Comparison of ENCODE assay signal across 44 cellular contexts in the genomic region with DNA sequence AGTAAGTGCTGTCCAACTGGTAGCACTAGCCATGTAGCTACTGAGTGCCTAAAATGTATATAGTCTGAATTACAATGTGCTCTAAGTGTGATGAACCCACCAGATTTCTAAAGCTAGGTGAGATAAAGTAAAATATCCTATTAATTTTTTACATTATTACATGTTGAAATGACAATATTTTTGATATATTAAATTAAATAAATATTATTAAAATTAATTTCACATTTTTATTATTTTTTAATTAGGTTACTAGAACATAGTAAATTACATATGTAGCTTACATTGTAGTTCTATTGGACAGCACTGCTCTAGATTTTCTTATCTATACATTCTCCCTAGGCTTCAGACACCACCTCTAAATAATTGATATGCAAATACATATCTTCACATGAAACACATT. TPM values are rescaled to one million over a fixed set of nuclear protein-coding genes. Genes with fewer than 3 reads are reported as not detected.
"Had no signal": no experiment of that assay in that cellular context is flagged by ENCODE, and none has a peak within 500 bp of the region (broad histone marks: within the 10 kb centered on the region; RNA-seq: fewer than 3 reads in every experiment).

No MANE protein-coding gene starts in this region.

- FAIRE-seq: astrocyte, bronchial epithelial cell had no signal

- H3K27me3 Mint-ChIP-seq: activated naive CD8-positive, alpha-beta T cell treated with anti-CD3 and anti-CD28 coated beads, Interleukin-2, amount 50 U/mL, for 24 hours; activated T-cell treated with anti-CD3 and anti-CD28 coated beads, Interleukin-2, amount 50 U/mL, for 24 hours; activated T-helper 17 cell treated with anti-CD3 and anti-CD28 coated beads, Interleukin-2, amount 50 U/mL, for 72 hours; brain; central memory CD8-positive, alpha-beta T cell had no signal

- H3K4me3 Mint-ChIP-seq: activated naive CD4-positive, alpha-beta T cell treated with anti-CD3 and anti-CD28 coated beads for 36 hours; activated naive CD4-positive, alpha-beta T cell treated with anti-CD3 and anti-CD28 coated beads, Interleukin-2, amount 10 ng/mL, durations not matched to agents 7 days and 5 days; activated naive CD4-positive, alpha-beta T cell treated with anti-CD3 and anti-CD28 coated beads, Interleukin-2, amount 50 U/mL, for 24 hours; activated naive CD8-positive, alpha-beta T cell; activated naive CD8-positive, alpha-beta T cell treated with anti-CD3 and anti-CD28 coated beads for 36 hours; activated naive CD8-positive, alpha-beta T cell treated with anti-CD3 and anti-CD28 coated beads, Interleukin-2, amount 10 ng/mL, durations not matched to agents 7 days and 5 days; activated naive CD8-positive, alpha-beta T cell treated with anti-CD3 and anti-CD28 coated beads, Interleukin-2, amount 50 U/mL, for 24 hours; activated T-cell treated with anti-CD3 and anti-CD28 coated beads, Interleukin-2, amount 50 U/mL, for 24 hours; activated T-cell treated with anti-CD3 and anti-CD28 coated beads, Interleukin-2, amount 50 U/mL, for 4 hours; activated T-cell treated with anti-CD3 and anti-CD28 coated beads, Interleukin-2, amount 50 U/mL, for 72 hours; activated T-helper 1 cell treated with anti-CD3 and anti-CD28 coated beads, Interleukin-12 subunit alpha, Interleukin-12 subunit beta, Interleukin-2, Interleukin-4 antibody, amounts not matched to agents 30 ng/mL and 10 ng/mL and 1 ng/mL, durations not matched to agents 14 hours and 24 hours and 36 hours; activated T-helper 17 cell treated with anti-CD3 and anti-CD28 coated beads, Interleukin-2, amount 50 U/mL, for 72 hours; brain; central memory CD8-positive, alpha-beta T cell had no signal

- H3K36me3 ChIP-seq: adrenal gland, ascending aorta, brain microvascular endothelial cell, breast epithelium, cardiac muscle cell had no signal

- H3K36me3 Mint-ChIP-seq: activated naive CD4-positive, alpha-beta T cell treated with anti-CD3 and anti-CD28 coated beads, Interleukin-2, amount 10 ng/mL, durations not matched to agents 7 days and 5 days; activated naive CD4-positive, alpha-beta T cell treated with anti-CD3 and anti-CD28 coated beads, Interleukin-2, amount 50 U/mL, for 24 hours; activated naive CD4-positive, alpha-beta T cell treated with anti-CD3 and anti-CD28 coated beads, Interleukin-2, amount 50 U/mL, for 72 hours; activated naive CD8-positive, alpha-beta T cell; activated naive CD8-positive, alpha-beta T cell treated with anti-CD3 and anti-CD28 coated beads for 36 hours; brain had no signal

- H3K4me1 ChIP-seq: adrenal gland, ascending aorta, body of pancreas, breast epithelium had no signal

- DNase-seq: activated effector memory CD4-positive, alpha-beta T cell treated with anti-CD3 and anti-CD28 coated beads, Interleukin-2, amount 50 U/mL, for 16 hours; activated effector memory CD4-positive, alpha-beta T cell treated with Interleukin-2 at 50 U/mL for 16 hours; activated gamma-delta T cell; activated gamma-delta T cell treated with Interleukin-2 at 50 U/mL for 16 hours; activated naive CD4-positive, alpha-beta T cell; activated naive CD4-positive, alpha-beta T cell treated with anti-CD3 and anti-CD28 coated beads for 36 hours; activated naive CD4-positive, alpha-beta T cell treated with anti-CD3 and anti-CD28 coated beads, Interleukin-2, amount 10 ng/mL, durations not matched to agents 7 days and 5 days; activated naive CD4-positive, alpha-beta T cell treated with anti-CD3 and anti-CD28 coated beads, Interleukin-2, amount 50 U/mL, for 16 hours; activated naive CD4-positive, alpha-beta T cell treated with Interleukin-2 at 50 U/mL for 16 hours; activated naive CD8-positive, alpha-beta T cell treated with anti-CD3 and anti-CD28 coated beads for 36 hours; activated naive CD8-positive, alpha-beta T cell treated with anti-CD3 and anti-CD28 coated beads, Interleukin-2, amount 10 ng/mL, durations not matched to agents 7 days and 5 days; activated naive CD8-positive, alpha-beta T cell treated with anti-CD3 and anti-CD28 coated beads, Interleukin-2, amount 50 U/mL, for 24 hours; activated T-cell treated with anti-CD3 and anti-CD28 coated beads, Interleukin-2, amount 50 U/mL, for 1 hour; activated T-cell treated with anti-CD3 and anti-CD28 coated beads, Interleukin-2, amount 50 U/mL, for 24 hours; activated T-cell treated with anti-CD3 and anti-CD28 coated beads, Interleukin-2, amount 50 U/mL, for 4 hours; activated T-cell treated with anti-CD3 and anti-CD28 coated beads, Interleukin-2, amount 50 U/mL, for 48 hours; activated T-cell treated with anti-CD3 and anti-CD28 coated beads, Interleukin-2, amount 50 U/mL, for 72 hours; adrenal gland; amniotic stem cell; amygdala; anterior cingulate cortex; aorta; body of pancreas; brain microvascular endothelial cell; caudate nucleus; central memory CD4-positive, alpha-beta T cell; cerebellar nuclear complex had no signal

- H3K27ac Mint-ChIP-seq: activated naive CD4-positive, alpha-beta T cell treated with anti-CD3 and anti-CD28 coated beads for 36 hours; activated naive CD4-positive, alpha-beta T cell treated with anti-CD3 and anti-CD28 coated beads, Interleukin-2, amount 10 ng/mL, durations not matched to agents 7 days and 5 days; activated naive CD4-positive, alpha-beta T cell treated with anti-CD3 and anti-CD28 coated beads, Interleukin-2, amount 50 U/mL, for 24 hours; activated naive CD4-positive, alpha-beta T cell treated with anti-CD3 and anti-CD28 coated beads, Interleukin-2, amount 50 U/mL, for 72 hours; activated naive CD8-positive, alpha-beta T cell; activated naive CD8-positive, alpha-beta T cell treated with anti-CD3 and anti-CD28 coated beads for 36 hours; activated naive CD8-positive, alpha-beta T cell treated with anti-CD3 and anti-CD28 coated beads, Interleukin-2, amount 10 ng/mL, durations not matched to agents 7 days and 5 days; activated naive CD8-positive, alpha-beta T cell treated with anti-CD3 and anti-CD28 coated beads, Interleukin-2, amount 50 U/mL, for 24 hours; activated T-cell treated with anti-CD3 and anti-CD28 coated beads, Interleukin-2, amount 50 U/mL, for 24 hours; activated T-cell treated with anti-CD3 and anti-CD28 coated beads, Interleukin-2, amount 50 U/mL, for 72 hours; activated T-helper 1 cell treated with anti-CD3 and anti-CD28 coated beads, Interleukin-12 subunit alpha, Interleukin-12 subunit beta, Interleukin-2, Interleukin-4 antibody, amounts not matched to agents 30 ng/mL and 10 ng/mL and 1 ng/mL, durations not matched to agents 14 hours and 24 hours and 36 hours; activated T-helper 17 cell treated with anti-CD3 and anti-CD28 coated beads, Interleukin-2, amount 50 U/mL, for 72 hours; activated T-helper 2 cell treated with anti-CD3 and anti-CD28 coated beads, Interferon-gamma antibody, Interleukin-2, Interleukin-4, amounts not matched to agents 10 μg/mL and 5 μg/mL and 100 μg/mL, durations not matched to agents 14 hours and 24 hours and 36 hours; brain had no signal

- H3K9me3 Mint-ChIP-seq: activated naive CD4-positive, alpha-beta T cell treated with anti-CD3 and anti-CD28 coated beads, Interleukin-2, amount 50 U/mL, for 24 hours; activated T-cell treated with anti-CD3 and anti-CD28 coated beads, Interleukin-2, amount 50 U/mL, for 72 hours had no signal

- H3K4me3 ChIP-seq: adrenal gland, ascending aorta, body of pancreas, breast epithelium, cardiac muscle cell had no signal

- ATAC-seq: activated naive CD4-positive, alpha-beta T cell treated with anti-CD3 and anti-CD28 coated beads, Interleukin-2, amount 50 U/mL, for 72 hours; activated naive CD8-positive, alpha-beta T cell treated with anti-CD3 and anti-CD28 coated beads, Interleukin-2, amount 50 U/mL, for 24 hours; activated T-cell treated with anti-CD3 and anti-CD28 coated beads, Interleukin-2, amount 50 U/mL, for 4 hours; activated T-cell treated with anti-CD3 and anti-CD28 coated beads, Interleukin-2, amount 50 U/mL, for 72 hours; activated T-helper 17 cell treated with anti-CD3 and anti-CD28 coated beads, Interleukin-2, amount 50 U/mL, for 72 hours; body of pancreas had no signal

- H3K27ac ChIP-seq: adrenal gland, ascending aorta, body of pancreas, brain microvascular endothelial cell, breast epithelium, cardiac muscle cell had no signal

- H3K9me3 ChIP-seq: adrenal gland, ascending aorta, body of pancreas had no signal

- H3K4me1 Mint-ChIP-seq: activated naive CD8-positive, alpha-beta T cell treated with anti-CD3 and anti-CD28 coated beads for 36 hours; activated T-helper 17 cell treated with anti-CD3 and anti-CD28 coated beads, Interleukin-2, amount 50 U/mL, for 72 hours; brain had no signal

RNA-seq across cellular contexts. Expression of a gene that starts 9.2 kb away (rescaled TPM):
- total RNA-seq: activated naive CD4-positive, alpha-beta T cell treated with anti-CD3 and anti-CD28 coated beads for 36 hours; activated naive CD4-positive, alpha-beta T cell treated with anti-CD3 and anti-CD28 coated beads, Interleukin-2, amount 50 U/mL, for 72 hours; activated naive CD8-positive, alpha-beta T cell treated with anti-CD3 and anti-CD28 coated beads for 36 hours; activated naive CD8-positive, alpha-beta T cell treated with anti-CD3 and anti-CD28 coated beads, Interleukin-2, amount 10 ng/mL, durations not matched to agents 7 days and 5 days; activated T-cell treated with anti-CD3 and anti-CD28 coated beads, Interleukin-2, amount 50 U/mL, for 4 hours; activated T-cell treated with anti-CD3 and anti-CD28 coated beads, Interleukin-2, amount 50 U/mL, for 72 hours; activated T-helper 1 cell treated with anti-CD3 and anti-CD28 coated beads, Interleukin-12 subunit alpha, Interleukin-12 subunit beta, Interleukin-2, Interleukin-4 antibody, amounts not matched to agents 30 ng/mL and 10 ng/mL and 1 ng/mL, durations not matched to agents 14 hours and 24 hours and 36 hours; activated T-helper 2 cell treated with anti-CD3 and anti-CD28 coated beads, Interferon-gamma antibody, Interleukin-2, Interleukin-4, amounts not matched to agents 10 μg/mL and 5 μg/mL and 100 μg/mL, durations not matched to agents 14 hours and 24 hours and 36 hours; adrenal gland; aorta; astrocyte; body of pancreas; breast epithelium; bronchial epithelial cell; cardiac muscle cell; cardiac septum; cerebellum; chondrocyte had no signal
- polyA plus RNA-seq: adipose tissue, adrenal gland, aorta, cardiac muscle cell had no signal

RNA-seq across cellular contexts. Expression of a gene that starts 43.7 kb away (rescaled TPM):
- total RNA-seq: activated naive CD4-positive, alpha-beta T cell treated with anti-CD3 and anti-CD28 coated beads for 36 hours; activated naive CD4-positive, alpha-beta T cell treated with anti-CD3 and anti-CD28 coated beads, Interleukin-2, amount 50 U/mL, for 72 hours; activated naive CD8-positive, alpha-beta T cell treated with anti-CD3 and anti-CD28 coated beads for 36 hours; activated naive CD8-positive, alpha-beta T cell treated with anti-CD3 and anti-CD28 coated beads, Interleukin-2, amount 10 ng/mL, durations not matched to agents 7 days and 5 days; activated T-cell treated with anti-CD3 and anti-CD28 coated beads, Interleukin-2, amount 50 U/mL, for 4 hours; activated T-cell treated with anti-CD3 and anti-CD28 coated beads, Interleukin-2, amount 50 U/mL, for 72 hours; activated T-helper 1 cell treated with anti-CD3 and anti-CD28 coated beads, Interleukin-12 subunit alpha, Interleukin-12 subunit beta, Interleukin-2, Interleukin-4 antibody, amounts not matched to agents 30 ng/mL and 10 ng/mL and 1 ng/mL, durations not matched to agents 14 hours and 24 hours and 36 hours; activated T-helper 17 cell treated with anti-CD3 and anti-CD28 coated beads, Interleukin-2, amount 50 U/mL, for 72 hours; activated T-helper 2 cell treated with anti-CD3 and anti-CD28 coated beads, Interferon-gamma antibody, Interleukin-2, Interleukin-4, amounts not matched to agents 10 μg/mL and 5 μg/mL and 100 μg/mL, durations not matched to agents 14 hours and 24 hours and 36 hours; adrenal gland; aorta; ascending aorta; astrocyte; body of pancreas; breast epithelium; bronchial epithelial cell; cardiac muscle cell; cardiac septum; cerebellum; chondrocyte had no signal
- polyA plus RNA-seq: adipose tissue, adrenal gland, aorta, cardiac muscle cell had no signal
